ENCODE assay signal across 8 cellular contexts in genomic region chr10:113094114-113094486, GRCh38.
A peak's percentile ranks its signal among the peaks of the same experiment; 100 is the strongest.
DNase-seq lines count a peak whose midpoint lies in the region; ATAC-seq, FAIRE-seq and TF ChIP-seq lines count a peak whose summit lies in the region.

No MANE protein-coding gene starts in this region.

- FAIRE-seq in urothelium cell line (lab: Jason Lieb, UNC) = no peak

- peaks cover 23% of the 10 kb centered on the region; the same call in 1 of the 2 replicates for H4K20me1 ChIP-seq in BLaER1

- H3K36me3 ChIP-seq in BLaER1 = peaks cover 72% of the 10 kb centered on the region

- TF ChIP-seq CTCF in NB4 (IDR thresholded peaks at IDR 0.05; ENCODE audit: low read depth, low read length) (no peak), fibroblast of mammary gland (conservative IDR thresholded peaks at IDR 0.05; ENCODE audit: control insufficient read depth, insufficient read depth, low read depth, low read length) (no peak)

- peak; percentile 87 for DNase-seq in NB4 (ENCODE audit: low read depth)
- peak; percentile 62 for DNase-seq in fibroblast of mammary gland (ENCODE audit: low read depth)
- DNase-seq in urothelium cell line (ENCODE audit: low spot score) = no peak
- DNase-seq in cardiac septum (ENCODE audit: low spot score) = no peak
- DNase-seq in NCI-H82 treated with DMSO at 0.1 percent for 48 hours (lab: John Stamatoyannopoulos, UW; ENCODE audit: unreplicated experiment) = no peak

- peaks cover 12% of the 10 kb centered on the region for H3K9me3 ChIP-seq in BLaER1

- H3K4me1 ChIP-seq in BLaER1 = peaks cover 67% of the 10 kb centered on the region

- peak overlapping the region; percentile 79 for H3K4me2 ChIP-seq in BLaER1

- peak; percentile 73 for ATAC-seq in GM21529 (IDR thresholded peaks at IDR 0.05; ENCODE audit: unreplicated experiment)
- no peak for ATAC-seq in HG02870 (IDR thresholded peaks at IDR 0.05; ENCODE audit: unreplicated experiment)

- peak overlapping the region; percentile 62 for H3K27ac ChIP-seq in BLaER1

- no peaks in the 10 kb centered on the region for H3K27me3 ChIP-seq in BLaER1

- intact Hi-C loops in cardiac septum (cut with DNase I) = no loop called here

- no peak for TF ChIP-seq POLR2A in NB4 (IDR thresholded peaks at IDR 0.05; ENCODE audit: extremely low read depth, insufficient read length)

- H3K4me3 ChIP-seq in BLaER1 (peak overlapping the region; percentile 31; the same call in 1 of the 2 replicates), NB4 (ENCODE audit: low read depth, low read length) (no peak overlapping the region), fibroblast of mammary gland (ENCODE audit: control insufficient read depth, low read depth, low read length) (no peak overlapping the region)

- no peak overlapping the region; the same call in 1 of the 2 replicates for H3K9ac ChIP-seq in BLaER1

Comparison
In these comparisons a context has a peak if more than half of its experiments do, and no peak if none do; other contexts are left out.
1. DNase-seq: peak in NB4 (single experiment) and fibroblast of mammary gland (single experiment); none in urothelium cell line (single experiment), cardiac septum (single experiment) and NCI-H82 treated with DMSO at 0.1 percent for 48 hours (single experiment).